Comparison of ENCODE assay signal across 1 cellular context in genomic region chr2:217035967-217036366, GRCh38.
TF ChIP-seq lines count a peak whose summit lies in the region.

No MANE protein-coding gene starts in this region.

TF ChIP-seq in GM23338, 12 proteins besides CTCF, POLR2A, EP300 and RAD21 (continued from another document):
- TF ChIP-seq REST (IDR thresholded peaks at IDR 0.05; ENCODE audit: unreplicated experiment) = no peak
- TF ChIP-seq POLR2AphosphoS5 (IDR thresholded peaks at IDR 0.05; ENCODE audit: low read depth) = no peak
- no peak for TF ChIP-seq ZNF462 (CRISPR knock-in tag; IDR thresholded peaks at IDR 0.05)
- no peak for TF ChIP-seq JUNB (IDR thresholded peaks at IDR 0.05; ENCODE audit: unreplicated experiment)
- no peak for TF ChIP-seq EZH2 (IDR thresholded peaks at IDR 0.05; ENCODE audit: low read depth, unreplicated experiment)
- TF ChIP-seq ETS1 (IDR thresholded peaks at IDR 0.05) = no peak
- TF ChIP-seq NANOG (IDR thresholded peaks at IDR 0.05; ENCODE audit: borderline replicate concordance) = no peak
